In the genomic region with DNA sequence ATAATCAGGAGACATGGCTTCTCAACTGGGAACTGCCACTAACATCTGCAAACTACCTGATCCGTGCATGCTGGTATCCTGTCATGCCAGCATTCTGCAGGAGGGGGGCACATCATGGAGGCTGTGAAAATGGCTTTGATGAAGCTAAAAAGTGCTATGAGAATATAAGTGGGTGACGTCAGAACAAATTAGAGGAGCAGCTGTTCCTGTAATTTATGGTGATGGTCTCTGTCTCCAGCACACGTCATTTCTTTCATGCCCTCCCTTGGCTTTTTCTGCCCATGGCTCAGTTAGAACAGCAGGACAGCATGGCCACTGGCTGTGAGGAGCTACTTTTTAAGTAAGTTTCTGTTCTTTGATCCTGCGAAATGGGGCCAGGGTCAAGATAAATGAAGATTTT, we compare ENCODE assay signal across 22 cellular contexts.
"Had no signal": no experiment of that assay in that cellular context is flagged by ENCODE, and none has a peak within 500 bp of the region (broad histone marks: within the 10 kb centered on the region; RNA-seq: fewer than 3 reads in every experiment).

No MANE protein-coding gene starts in this region.

- H3K4me3 Mint-ChIP-seq: activated CD4-positive, alpha-beta T cell treated with anti-CD3 and anti-CD28 coated beads for 36 hours; activated CD8-positive, alpha-beta memory T cell treated with anti-CD3 and anti-CD28 coated beads, Interleukin-2, amount 10 ng/mL, durations not matched to agents 7 days and 5 days; activated CD8-positive, alpha-beta T cell treated with anti-CD3 and anti-CD28 coated beads, Interleukin-2, amount 10 ng/mL, durations not matched to agents 7 days and 5 days; activated naive CD4-positive, alpha-beta T cell treated with anti-CD3 and anti-CD28 coated beads, Interleukin-2, amount 50 U/mL, for 24 hours; activated naive CD8-positive, alpha-beta T cell treated with anti-CD3 and anti-CD28 coated beads, Interleukin-2, amount 50 U/mL, for 24 hours; natural killer cell treated with Interleukin-12 subunit alpha and Interleukin-12 subunit beta and Interleukin-15 and Interleukin-18, amount 100 ng/mL, for 72 hours had no signal

- H3K27me3 Mint-ChIP-seq: activated CD4-positive, alpha-beta T cell treated with anti-CD3 and anti-CD28 coated beads for 36 hours; activated CD8-positive, alpha-beta memory T cell treated with anti-CD3 and anti-CD28 coated beads, Interleukin-2, amount 10 ng/mL, durations not matched to agents 7 days and 5 days; activated naive CD4-positive, alpha-beta T cell treated with anti-CD3 and anti-CD28 coated beads, Interleukin-2, amount 50 U/mL, for 24 hours; activated naive CD8-positive, alpha-beta T cell treated with anti-CD3 and anti-CD28 coated beads, Interleukin-2, amount 50 U/mL, for 24 hours; natural killer cell treated with Interleukin-12 subunit alpha and Interleukin-12 subunit beta and Interleukin-15 and Interleukin-18, amount 100 ng/mL, for 72 hours had no signal

- H3K9me3 ChIP-seq: breast epithelium, left ventricle myocardium inferior, mucosa of descending colon, tibial nerve had no signal

- H3K36me3 ChIP-seq: breast epithelium, left ventricle myocardium inferior, tibial nerve had no signal

- H3K9me3 Mint-ChIP-seq: activated naive CD4-positive, alpha-beta T cell treated with anti-CD3 and anti-CD28 coated beads, Interleukin-2, amount 50 U/mL, for 24 hours; activated naive CD8-positive, alpha-beta T cell treated with anti-CD3 and anti-CD28 coated beads, Interleukin-2, amount 50 U/mL, for 24 hours; activated T-helper 2 cell treated with anti-CD3 and anti-CD28 coated beads, Interferon-gamma antibody, Interleukin-2, Interleukin-4, amounts not matched to agents 10 μg/mL and 5 μg/mL and 100 μg/mL, durations not matched to agents 14 hours and 24 hours and 36 hours had no signal

- DNase-seq: activated CD4-positive, alpha-beta T cell treated with anti-CD3 and anti-CD28 coated beads for 36 hours; activated CD4-positive, CD25-positive, alpha-beta regulatory T cell; activated CD8-positive, alpha-beta memory T cell treated with anti-CD3 and anti-CD28 coated beads, Interleukin-2, amount 10 ng/mL, durations not matched to agents 7 days and 5 days; activated CD8-positive, alpha-beta T cell treated with anti-CD3 and anti-CD28 coated beads, Interleukin-2, amount 10 ng/mL, durations not matched to agents 7 days and 5 days; activated naive CD8-positive, alpha-beta T cell treated with anti-CD3 and anti-CD28 coated beads, Interleukin-2, amount 50 U/mL, for 24 hours; activated T-cell treated with anti-CD3 and anti-CD28 coated beads, Interleukin-2, amount 50 U/mL, for 48 hours; amygdala; central memory CD4-positive, alpha-beta T cell; foreskin fibroblast; left ventricle myocardium inferior; mucosa of descending colon; right cardiac atrium; stimulated activated CD4-positive, alpha-beta T cell treated with anti-CD3 and anti-CD28 coated beads, Interleukin-2, amount 100 ng/mL, for 48 hours; stimulated activated naive CD4-positive, alpha-beta T cell treated with Interleukin-2 at 50 U/mL for 16 hours had no signal

- H3K4me1 ChIP-seq: breast epithelium, left ventricle myocardium inferior, tibial nerve had no signal

- H3K36me3 Mint-ChIP-seq: activated CD8-positive, alpha-beta memory T cell treated with anti-CD3 and anti-CD28 coated beads, Interleukin-2, amount 10 ng/mL, durations not matched to agents 7 days and 5 days; activated naive CD4-positive, alpha-beta T cell treated with anti-CD3 and anti-CD28 coated beads, Interleukin-2, amount 50 U/mL, for 24 hours; natural killer cell treated with Interleukin-12 subunit alpha and Interleukin-12 subunit beta and Interleukin-15 and Interleukin-18, amount 100 ng/mL, for 72 hours had no signal

- H3K4me3 ChIP-seq: breast epithelium, left ventricle myocardium inferior, lung, mucosa of descending colon, tibial nerve had no signal

- H3K4me1 Mint-ChIP-seq: activated CD4-positive, alpha-beta T cell treated with anti-CD3 and anti-CD28 coated beads for 36 hours; activated CD8-positive, alpha-beta memory T cell treated with anti-CD3 and anti-CD28 coated beads, Interleukin-2, amount 10 ng/mL, durations not matched to agents 7 days and 5 days; activated naive CD4-positive, alpha-beta T cell treated with anti-CD3 and anti-CD28 coated beads, Interleukin-2, amount 50 U/mL, for 24 hours; activated naive CD8-positive, alpha-beta T cell treated with anti-CD3 and anti-CD28 coated beads, Interleukin-2, amount 50 U/mL, for 24 hours had no signal

- H3K27ac Mint-ChIP-seq: activated CD4-positive, alpha-beta T cell treated with anti-CD3 and anti-CD28 coated beads for 36 hours; activated CD8-positive, alpha-beta memory T cell treated with anti-CD3 and anti-CD28 coated beads, Interleukin-2, amount 10 ng/mL, durations not matched to agents 7 days and 5 days; activated CD8-positive, alpha-beta T cell treated with anti-CD3 and anti-CD28 coated beads, Interleukin-2, amount 10 ng/mL, durations not matched to agents 7 days and 5 days; activated naive CD4-positive, alpha-beta T cell treated with anti-CD3 and anti-CD28 coated beads, Interleukin-2, amount 50 U/mL, for 24 hours; activated naive CD8-positive, alpha-beta T cell treated with anti-CD3 and anti-CD28 coated beads, Interleukin-2, amount 50 U/mL, for 24 hours; activated T-helper 2 cell treated with anti-CD3 and anti-CD28 coated beads, Interferon-gamma antibody, Interleukin-2, Interleukin-4, amounts not matched to agents 10 μg/mL and 5 μg/mL and 100 μg/mL, durations not matched to agents 14 hours and 24 hours and 36 hours; natural killer cell treated with Interleukin-12 subunit alpha and Interleukin-12 subunit beta and Interleukin-15 and Interleukin-18, amount 100 ng/mL, for 72 hours had no signal

- H3K27me3 ChIP-seq: breast epithelium, tibial nerve had no signal

- H3K27ac ChIP-seq: breast epithelium, left ventricle myocardium inferior, tibial nerve had no signal

- FAIRE-seq: islet of Langerhans had no signal

- ATAC-seq: activated CD4-positive, alpha-beta T cell treated with anti-CD3 and anti-CD28 coated beads for 36 hours; activated CD8-positive, alpha-beta memory T cell treated with anti-CD3 and anti-CD28 coated beads, Interleukin-2, amount 10 ng/mL, durations not matched to agents 7 days and 5 days; activated CD8-positive, alpha-beta T cell treated with anti-CD3 and anti-CD28 coated beads, Interleukin-2, amount 10 ng/mL, durations not matched to agents 7 days and 5 days; activated naive CD8-positive, alpha-beta T cell treated with anti-CD3 and anti-CD28 coated beads, Interleukin-2, amount 50 U/mL, for 24 hours; esophagus mucosa; mucosa of descending colon; natural killer cell treated with Interleukin-12 subunit alpha and Interleukin-12 subunit beta and Interleukin-15 and Interleukin-18, amount 100 ng/mL, for 72 hours; right cardiac atrium had no signal
